Comparison of ENCODE assay signal across 24 cellular contexts in genomic region chr20:39941235-39941634, GRCh38.
"Had no signal": no experiment of that assay in that cellular context is flagged by ENCODE, and none has a peak within 500 bp of the region (broad histone marks: within the 10 kb centered on the region; RNA-seq: fewer than 3 reads in every experiment).

No MANE protein-coding gene starts in this region.

- H3K27me3 ChIP-seq: colonic mucosa, foreskin keratinocyte, gastroesophageal sphincter, heart left ventricle, neural progenitor cell, testis, tibial artery had no signal

- H3K4me2 ChIP-seq: neural progenitor cell had no signal

- H3K9ac ChIP-seq: neural progenitor cell had no signal

- DNase-seq: colonic mucosa; effector CD8-positive, alpha-beta T cell; endodermal cell; foreskin keratinocyte; hippocampal formation; islet precursor cell; kidney glomerular epithelial cell; mesendoderm; midbrain; naive thymus-derived CD4-positive, alpha-beta T cell; right cardiac atrium; stimulated activated CD4-positive, alpha-beta T cell treated with anti-CD3 and anti-CD28 coated beads, Interleukin-4, amount 100 ng/mL, for 4 hours; stimulated activated naive CD8-positive, alpha-beta T cell treated with anti-CD3 and anti-CD28 coated beads, Interleukin-15, Interleukin-2, amounts not matched to agents 100 U/mL and 50 U/mL, for 24 hours; substantia nigra; testis had no signal

- H3K36me3 ChIP-seq: colonic mucosa, gastroesophageal sphincter, heart left ventricle, neural progenitor cell, prostate gland, tibial artery had no signal

- H2AFZ ChIP-seq: neural progenitor cell had no signal

- H3K4me1 ChIP-seq: colonic mucosa, foreskin keratinocyte, neural progenitor cell, prostate gland, testis had no signal

- H3K9me3 ChIP-seq: colonic mucosa, gastroesophageal sphincter, heart left ventricle, prostate gland, testis, tibial artery had no signal

- ATAC-seq: esophagus mucosa; foreskin keratinocyte; gastroesophageal sphincter; naive thymus-derived CD4-positive, alpha-beta T cell; stimulated activated memory B cell treated with anti-CD40 and anti-IgM and Interleukin-4, amounts not matched to agents 10 μg/mL and 1 μg/mL and 100 μg/mL, for 72 hours; stimulated activated naive CD8-positive, alpha-beta T cell treated with anti-CD3 and anti-CD28 coated beads, Interleukin-15, Interleukin-2, amounts not matched to agents 100 U/mL and 50 U/mL, for 24 hours had no signal

- H3K27ac ChIP-seq: colonic mucosa, epithelial cell of prostate, foreskin keratinocyte, gastroesophageal sphincter, neural progenitor cell, prostate gland, testis, tibial artery had no signal

- FAIRE-seq: urothelium cell line had no signal

- H3K4me3 ChIP-seq: colonic mucosa, gastroesophageal sphincter, heart left ventricle, neural progenitor cell, prostate gland, testis, tibial artery had no signal
